Comparison of ENCODE assay signal across 14 cellular contexts in genomic region chr6:122020588-122021271, GRCh38.
DNase-seq lines count a peak whose midpoint lies in the region; ATAC-seq, FAIRE-seq and TF ChIP-seq lines count a peak whose summit lies in the region.
"Had no signal": no experiment of that assay in that cellular context is flagged by ENCODE, and none has a peak within 500 bp of the region (broad histone marks: within the 10 kb centered on the region; RNA-seq: fewer than 3 reads in every experiment).

No MANE protein-coding gene starts in this region.

- TF ChIP-seq POLR2A in GM18505 (IDR thresholded peaks at IDR 0.05; ENCODE audit: borderline replicate concordance, extremely low read depth, insufficient read depth, insufficient read length) (no peak), H54 (IDR thresholded peaks at IDR 0.05; ENCODE audit: low read depth, low read length) (no peak), esophagus muscularis mucosa (IDR thresholded peaks at IDR 0.05; ENCODE audit: low read depth) (no peak)

- no peak overlapping the region for H3K4me3 ChIP-seq in esophagus muscularis mucosa
- H3K4me3 ChIP-seq: colonic mucosa, transverse colon had no signal

- intact Hi-C loops in esophagus muscularis mucosa (cut with DNase I): no loop called here

- 76% methylated on average over 3 of the region's 3 CpGs for WGBS in esophagus muscularis mucosa

- H3K9me3 ChIP-seq in esophagus muscularis mucosa: no peaks in the 10 kb centered on the region
- H3K9me3 ChIP-seq: colonic mucosa, transverse colon had no signal

- peak; percentile 93 for ATAC-seq in GM18505 (IDR thresholded peaks at IDR 0.05; ENCODE audit: unreplicated experiment)
- ATAC-seq in GM19463 (IDR thresholded peaks at IDR 0.05; ENCODE audit: unreplicated experiment): peak; percentile 98
- peak; percentile 94 for ATAC-seq in HG02840 (IDR thresholded peaks at IDR 0.05; ENCODE audit: low FRiP score, unreplicated experiment)
- peak; percentile 95 for ATAC-seq in HG03432 (IDR thresholded peaks at IDR 0.05; ENCODE audit: unreplicated experiment)

- DNase-seq in H54 (ENCODE audit: insufficient read length, low spot score) (no peak), DMS79 treated with DMSO at 0.1 percent for 48 hours (lab: John Stamatoyannopoulos, UW) (no peak), esophagus muscularis mucosa (ENCODE audit: extremely low spot score) (no peak), NCI-H2196 treated with DMSO at 0.1 percent for 48 hours (lab: John Stamatoyannopoulos, UW; ENCODE audit: unreplicated experiment) (no peak)
- DNase-seq: colonic mucosa, DMS 273 treated with DMSO at 0.1 percent for 48 hours, islet precursor cell, naive B cell, NCI-H446 treated with DMSO at 0.1 percent for 48 hours, transverse colon had no signal

- no peak for FAIRE-seq in H54 (lab: Jason Lieb, UNC)

- no peak for TF ChIP-seq CTCF in esophagus muscularis mucosa (IDR thresholded peaks at IDR 0.05)

- no peaks in the 10 kb centered on the region for H3K4me1 ChIP-seq in esophagus muscularis mucosa
- H3K4me1 ChIP-seq: colonic mucosa, transverse colon had no signal

- no peak overlapping the region for H3K27ac ChIP-seq in esophagus muscularis mucosa (replicated peaks in 1 of 4)
- H3K27ac ChIP-seq: colonic mucosa, transverse colon had no signal

- no peak for TF ChIP-seq EP300 in esophagus muscularis mucosa (IDR thresholded peaks at IDR 0.05)

- H3K36me3 ChIP-seq in esophagus muscularis mucosa: no peaks in the 10 kb centered on the region
- H3K36me3 ChIP-seq: colonic mucosa, transverse colon had no signal

- no peaks in the 10 kb centered on the region for H3K27me3 ChIP-seq in esophagus muscularis mucosa
- H3K27me3 ChIP-seq: colonic mucosa, transverse colon had no signal
